In the genomic region with DNA sequence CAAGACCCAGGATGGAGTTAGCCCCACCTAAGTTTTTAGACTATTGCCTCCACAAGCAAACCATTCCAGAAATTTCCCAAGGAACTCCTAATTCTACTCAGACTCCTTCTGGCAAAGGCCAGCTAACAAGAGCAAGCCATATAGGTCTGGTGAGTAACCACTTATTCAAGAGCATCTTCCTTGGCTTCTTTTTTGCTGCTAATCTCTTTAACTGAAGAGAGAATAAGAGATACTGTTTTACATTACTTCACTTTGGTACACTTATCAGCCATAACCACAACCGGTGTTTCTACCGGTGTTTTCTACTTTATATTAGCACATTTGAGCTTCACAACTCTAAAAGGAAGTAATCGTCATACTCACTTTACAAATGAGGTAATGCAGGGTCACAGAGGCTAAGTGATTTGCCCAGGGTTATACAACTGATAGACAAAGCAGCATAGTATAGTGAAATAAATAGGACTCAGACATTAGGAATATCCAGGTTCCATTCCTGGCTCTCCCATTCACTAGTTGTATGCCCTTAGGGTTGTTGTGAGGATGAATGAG, we compare ENCODE assay signal across 1 cellular context.
TF ChIP-seq lines count a peak whose summit lies in the region.

No MANE protein-coding gene starts in this region.

TF ChIP-seq in K562, 482 proteins besides CTCF, POLR2A, EP300 and RAD21 (continued from another document):
- TF ChIP-seq CHD4 (IDR thresholded peaks at IDR 0.05; ENCODE audit: insufficient read depth, insufficient replicate concordance, low read depth, low read length, poor library complexity, severe bottlenecking) (no peak), SRF (CRISPR knock-in tag; IDR thresholded peaks at IDR 0.05) (no peak), CHAMP1 (IDR thresholded peaks at IDR 0.05) (no peak), POU5F1 (IDR thresholded peaks at IDR 0.05; ENCODE audit: borderline replicate concordance, low read depth, low read length, partially characterized antibody) (no peak)
- TF ChIP-seq, protein P1, sequence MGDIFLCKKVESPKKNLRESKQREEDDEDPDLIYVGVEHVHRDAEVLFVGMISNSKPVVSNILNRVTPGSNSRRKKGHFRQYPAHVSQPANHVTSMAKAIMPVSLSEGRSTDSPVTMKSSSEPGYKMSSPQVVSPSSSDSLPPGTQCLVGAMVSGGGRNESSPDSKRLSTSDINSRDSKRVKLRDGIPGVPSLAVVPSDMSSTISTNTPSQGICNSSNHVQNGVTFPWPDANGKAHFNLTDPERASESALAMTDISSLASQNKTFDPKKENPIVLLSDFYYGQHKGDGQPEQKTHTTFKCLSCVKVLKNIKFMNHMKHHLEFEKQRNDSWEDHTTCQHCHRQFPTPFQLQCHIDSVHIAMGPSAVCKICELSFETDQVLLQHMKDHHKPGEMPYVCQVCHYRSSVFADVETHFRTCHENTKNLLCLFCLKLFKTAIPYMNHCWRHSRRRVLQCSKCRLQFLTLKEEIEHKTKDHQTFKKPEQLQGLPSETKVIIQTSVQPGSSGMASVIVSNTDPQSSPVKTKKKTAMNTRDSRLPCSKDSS (IDR thresholded peaks at IDR 0.05; ENCODE audit: low read depth, partially characterized antibody) = no peak
